In genomic region chr12:24728366-24728765, GRCh38 we compare ENCODE assay signal across 8 cellular contexts.
A peak's percentile ranks its signal among the peaks of the same experiment; 100 is the strongest.
DNase-seq lines count a peak whose midpoint lies in the region; ATAC-seq lines count a peak whose summit lies in the region.

No MANE protein-coding gene starts in this region.

- DNase-seq in GM03348 (ENCODE audit: low spot score) (peak; percentile 16), SK-MEL-5 (ENCODE audit: low read depth, low spot score) (peak; percentile 65), hepatic stellate cell (ENCODE audit: low spot score) (peak; percentile 22)
- no peak for DNase-seq in activated CD8-positive, alpha-beta memory T cell treated with anti-CD3 and anti-CD28 coated beads, Interleukin-2, amount 50 U/mL, for 48 hours
- DNase-seq in activated CD8-positive, alpha-beta memory T cell treated with anti-CD3 and anti-CD28 coated beads for 24 hours: no peak

- in situ Hi-C loops in SK-MEL-5 (cut with HindIII; ENCODE audit: low pct_unique_long_range_greater_than_20kb, low sequenced_read_pairs): no loop called here

- ATAC-seq in HG02885 (IDR thresholded peaks at IDR 0.05; ENCODE audit: poor library complexity, unreplicated experiment): peak; percentile 48
- ATAC-seq in HG03139 (IDR thresholded peaks at IDR 0.05; ENCODE audit: unreplicated experiment): no peak
- ATAC-seq in GM19395 (IDR thresholded peaks at IDR 0.05; ENCODE audit: unreplicated experiment): no peak

Comparison
In these comparisons a context has a peak if more than half of its experiments do, and no peak if none do; other contexts are left out.
1. DNase-seq: peak in GM03348 (single experiment), SK-MEL-5 (single experiment) and hepatic stellate cell (single experiment); none in activated CD8-positive, alpha-beta memory T cell treated with anti-CD3 and anti-CD28 coated beads, Interleukin-2, amount 50 U/mL, for 48 hours (single experiment) and activated CD8-positive, alpha-beta memory T cell treated with anti-CD3 and anti-CD28 coated beads for 24 hours (single experiment).